ENCODE assay signal across 22 cellular contexts in the genomic region with DNA sequence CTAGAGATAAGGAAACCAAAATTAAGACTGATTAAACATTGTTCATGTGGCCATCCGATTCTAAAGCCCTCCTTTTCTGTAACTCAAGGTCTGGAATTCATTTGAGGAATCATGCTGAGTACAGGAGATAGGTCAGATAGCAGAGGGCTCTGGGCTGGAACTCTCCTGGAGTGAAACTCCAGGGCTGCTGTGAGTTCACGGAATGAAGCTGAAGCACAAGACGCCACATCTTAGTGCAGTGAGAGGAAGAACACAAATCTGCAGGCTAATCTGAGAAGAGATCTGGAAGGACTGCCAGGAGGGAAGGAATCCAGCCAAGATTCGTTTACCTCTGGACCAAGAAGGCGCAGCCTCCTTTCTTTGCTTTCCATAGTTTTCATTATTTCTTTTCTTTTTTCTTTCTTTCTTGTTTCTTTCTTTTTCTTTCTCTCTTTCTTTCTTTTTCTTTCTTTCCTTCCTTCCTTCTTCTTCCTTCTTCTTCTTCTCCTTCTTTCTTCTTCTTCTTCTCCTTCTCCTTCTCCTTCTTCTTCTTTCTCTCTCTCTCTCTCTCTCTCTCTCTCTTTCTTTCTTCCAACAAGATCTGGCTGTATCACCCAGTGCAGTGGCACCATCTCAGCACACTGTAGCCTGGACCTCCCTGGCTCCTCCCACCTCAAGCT.
DNase-seq lines count a peak whose midpoint lies in the region; ATAC-seq and TF ChIP-seq lines count a peak whose summit lies in the region.
"Had no signal": no experiment of that assay in that cellular context is flagged by ENCODE, and none has a peak within 500 bp of the region (broad histone marks: within the 10 kb centered on the region; RNA-seq: fewer than 3 reads in every experiment).

No MANE protein-coding gene starts in this region.

- H3K9me3 Mint-ChIP-seq in GM23338: no peaks in the 10 kb centered on the region
- H3K9me3 Mint-ChIP-seq: CD8-positive, alpha-beta T cell; central memory CD8-positive, alpha-beta T cell had no signal

- ATAC-seq in GM23338: peak; percentile 47; the same call in 2 of the 3 replicates
- peak; percentile 50 for ATAC-seq in sciatic nerve
- ATAC-seq in GM18520 (IDR thresholded peaks at IDR 0.05; ENCODE audit: unreplicated experiment): no peak
- ATAC-seq in GM18868 (IDR thresholded peaks at IDR 0.05; ENCODE audit: unreplicated experiment): no peak
- ATAC-seq: activated naive CD8-positive, alpha-beta T cell treated with anti-CD3 and anti-CD28 coated beads, Interleukin-2, amount 50 U/mL, for 24 hours; CD8-positive, alpha-beta T cell; heart left ventricle; right cardiac atrium had no signal

- no peaks in the 10 kb centered on the region for H3K9me2 ChIP-seq in GM23338 (ENCODE audit: insufficient read depth)

- intact Hi-C loops in sciatic nerve (cut with DNase I): no loop called here

- no peaks in the 10 kb centered on the region for H3K79me2 ChIP-seq in GM23338 (replicated peaks; ENCODE audit: insufficient read depth)

- H3K4me1 ChIP-seq in GM23338 (ENCODE audit: insufficient read depth): no peaks in the 10 kb centered on the region

- H3K4me3 Mint-ChIP-seq in GM23338: no peak overlapping the region
- H3K4me3 Mint-ChIP-seq: activated naive CD8-positive, alpha-beta T cell treated with anti-CD3 and anti-CD28 coated beads, Interleukin-2, amount 50 U/mL, for 24 hours; CD8-positive, alpha-beta T cell; central memory CD8-positive, alpha-beta T cell; stimulated activated naive CD8-positive, alpha-beta T cell treated with anti-CD3 and anti-CD28 coated beads, Interleukin-15, Interleukin-2, amounts not matched to agents 100 ng/mL and 50 ng/mL, for 24 hours had no signal

- no peaks in the 10 kb centered on the region for H3K36me3 Mint-ChIP-seq in GM23338 (ENCODE audit: low read depth)
- H3K36me3 Mint-ChIP-seq: CD8-positive, alpha-beta T cell had no signal

- H4K20me1 ChIP-seq in GM23338 (replicated peaks; ENCODE audit: insufficient read depth): no peaks in the 10 kb centered on the region

- peaks cover 3% of the 10 kb centered on the region; the same call in 2 of the 3 replicates for H3K4me1 Mint-ChIP-seq in GM23338
- H3K4me1 Mint-ChIP-seq: activated naive CD8-positive, alpha-beta T cell treated with anti-CD3 and anti-CD28 coated beads, Interleukin-2, amount 50 U/mL, for 24 hours; central memory CD8-positive, alpha-beta T cell had no signal

- H3K4me3 ChIP-seq in GM23338: no peak overlapping the region
- H3K4me3 ChIP-seq: heart left ventricle had no signal

- no peak overlapping the region for H3K4me2 ChIP-seq in GM23338

- H3K36me3 ChIP-seq in GM23338 (ENCODE audit: insufficient read depth): no peaks in the 10 kb centered on the region
- H3K36me3 ChIP-seq: heart left ventricle had no signal

- H3K27ac Mint-ChIP-seq in GM23338: peak overlapping the region; percentile 21; the same call in 1 of the 2 replicates
- H3K27ac Mint-ChIP-seq: activated naive CD8-positive, alpha-beta T cell treated with anti-CD3 and anti-CD28 coated beads, Interleukin-2, amount 50 U/mL, for 24 hours; activated T-helper 2 cell treated with anti-CD3 and anti-CD28 coated beads, Interferon-gamma antibody, Interleukin-2, Interleukin-4, amounts not matched to agents 10 μg/mL and 5 μg/mL and 100 μg/mL, durations not matched to agents 14 hours and 24 hours and 36 hours; CD8-positive, alpha-beta T cell; stimulated activated naive CD8-positive, alpha-beta T cell treated with anti-CD3 and anti-CD28 coated beads, Interleukin-15, Interleukin-2, amounts not matched to agents 100 ng/mL and 50 ng/mL, for 24 hours had no signal

- H3F3A ChIP-seq in GM23338 (replicated peaks; ENCODE audit: low read depth): no peaks in the 10 kb centered on the region

- TF ChIP-seq CTCF in GM23338 (conservative IDR thresholded peaks at IDR 0.05; ENCODE audit: low read depth in 2 of 2): no peak

- H3K27me3 ChIP-seq in GM23338 (ENCODE audit: insufficient read depth): no peaks in the 10 kb centered on the region
- H3K27me3 ChIP-seq: heart left ventricle had no signal

- H2AFZ ChIP-seq in GM23338: peak overlapping the region; percentile 70; the same call in 1 of the 2 replicates

- H3K27me3 Mint-ChIP-seq in GM23338 (ENCODE audit: insufficient read depth, low read depth, poor library complexity): no peaks in the 10 kb centered on the region
- H3K27me3 Mint-ChIP-seq: central memory CD8-positive, alpha-beta T cell; stimulated activated naive CD8-positive, alpha-beta T cell treated with anti-CD3 and anti-CD28 coated beads, Interleukin-15, Interleukin-2, amounts not matched to agents 100 ng/mL and 50 ng/mL, for 24 hours had no signal

- H3K27ac ChIP-seq in GM23338 (ENCODE audit: low read depth): no peak overlapping the region
- H3K27ac ChIP-seq: heart left ventricle had no signal

- DNase-seq in GM23338 (ENCODE audit: low spot score): peak; percentile 7
- DNase-seq in amniotic epithelial cell (ENCODE audit: low read depth): peak; percentile 15
- peak; percentile 14 for DNase-seq in iPS-NIHi11 (ENCODE audit: low spot score)
- no peak for DNase-seq in sciatic nerve (ENCODE audit: low spot score)
- DNase-seq in OCI-M1 (lab: John Stamatoyannopoulos, UW): no peak
- DNase-seq in activated T-cell treated with anti-CD3 and anti-CD28 coated beads, Interleukin-2, amount 50 U/mL, for 48 hours: no peak
- DNase-seq: activated naive CD8-positive, alpha-beta T cell treated with anti-CD3 and anti-CD28 coated beads, Interleukin-2, amount 50 U/mL, for 24 hours; CD8-positive, alpha-beta T cell; effector CD8-positive, alpha-beta T cell; heart left ventricle; KG1; kidney; NCI-H1092; NCI-H510A treated with DMSO at 0.1 percent for 48 hours; right cardiac atrium; SIG-M5; T-helper 2 cell had no signal

TF ChIP-seq in GM23338, 12 proteins besides CTCF, POLR2A, EP300 and RAD21:
- TF ChIP-seq ZNF114 (CRISPR knock-in tag; IDR thresholded peaks at IDR 0.05) (no peak), JUNB (IDR thresholded peaks at IDR 0.05; ENCODE audit: unreplicated experiment) (no peak)
- TF ChIP-seq, protein P1, sequence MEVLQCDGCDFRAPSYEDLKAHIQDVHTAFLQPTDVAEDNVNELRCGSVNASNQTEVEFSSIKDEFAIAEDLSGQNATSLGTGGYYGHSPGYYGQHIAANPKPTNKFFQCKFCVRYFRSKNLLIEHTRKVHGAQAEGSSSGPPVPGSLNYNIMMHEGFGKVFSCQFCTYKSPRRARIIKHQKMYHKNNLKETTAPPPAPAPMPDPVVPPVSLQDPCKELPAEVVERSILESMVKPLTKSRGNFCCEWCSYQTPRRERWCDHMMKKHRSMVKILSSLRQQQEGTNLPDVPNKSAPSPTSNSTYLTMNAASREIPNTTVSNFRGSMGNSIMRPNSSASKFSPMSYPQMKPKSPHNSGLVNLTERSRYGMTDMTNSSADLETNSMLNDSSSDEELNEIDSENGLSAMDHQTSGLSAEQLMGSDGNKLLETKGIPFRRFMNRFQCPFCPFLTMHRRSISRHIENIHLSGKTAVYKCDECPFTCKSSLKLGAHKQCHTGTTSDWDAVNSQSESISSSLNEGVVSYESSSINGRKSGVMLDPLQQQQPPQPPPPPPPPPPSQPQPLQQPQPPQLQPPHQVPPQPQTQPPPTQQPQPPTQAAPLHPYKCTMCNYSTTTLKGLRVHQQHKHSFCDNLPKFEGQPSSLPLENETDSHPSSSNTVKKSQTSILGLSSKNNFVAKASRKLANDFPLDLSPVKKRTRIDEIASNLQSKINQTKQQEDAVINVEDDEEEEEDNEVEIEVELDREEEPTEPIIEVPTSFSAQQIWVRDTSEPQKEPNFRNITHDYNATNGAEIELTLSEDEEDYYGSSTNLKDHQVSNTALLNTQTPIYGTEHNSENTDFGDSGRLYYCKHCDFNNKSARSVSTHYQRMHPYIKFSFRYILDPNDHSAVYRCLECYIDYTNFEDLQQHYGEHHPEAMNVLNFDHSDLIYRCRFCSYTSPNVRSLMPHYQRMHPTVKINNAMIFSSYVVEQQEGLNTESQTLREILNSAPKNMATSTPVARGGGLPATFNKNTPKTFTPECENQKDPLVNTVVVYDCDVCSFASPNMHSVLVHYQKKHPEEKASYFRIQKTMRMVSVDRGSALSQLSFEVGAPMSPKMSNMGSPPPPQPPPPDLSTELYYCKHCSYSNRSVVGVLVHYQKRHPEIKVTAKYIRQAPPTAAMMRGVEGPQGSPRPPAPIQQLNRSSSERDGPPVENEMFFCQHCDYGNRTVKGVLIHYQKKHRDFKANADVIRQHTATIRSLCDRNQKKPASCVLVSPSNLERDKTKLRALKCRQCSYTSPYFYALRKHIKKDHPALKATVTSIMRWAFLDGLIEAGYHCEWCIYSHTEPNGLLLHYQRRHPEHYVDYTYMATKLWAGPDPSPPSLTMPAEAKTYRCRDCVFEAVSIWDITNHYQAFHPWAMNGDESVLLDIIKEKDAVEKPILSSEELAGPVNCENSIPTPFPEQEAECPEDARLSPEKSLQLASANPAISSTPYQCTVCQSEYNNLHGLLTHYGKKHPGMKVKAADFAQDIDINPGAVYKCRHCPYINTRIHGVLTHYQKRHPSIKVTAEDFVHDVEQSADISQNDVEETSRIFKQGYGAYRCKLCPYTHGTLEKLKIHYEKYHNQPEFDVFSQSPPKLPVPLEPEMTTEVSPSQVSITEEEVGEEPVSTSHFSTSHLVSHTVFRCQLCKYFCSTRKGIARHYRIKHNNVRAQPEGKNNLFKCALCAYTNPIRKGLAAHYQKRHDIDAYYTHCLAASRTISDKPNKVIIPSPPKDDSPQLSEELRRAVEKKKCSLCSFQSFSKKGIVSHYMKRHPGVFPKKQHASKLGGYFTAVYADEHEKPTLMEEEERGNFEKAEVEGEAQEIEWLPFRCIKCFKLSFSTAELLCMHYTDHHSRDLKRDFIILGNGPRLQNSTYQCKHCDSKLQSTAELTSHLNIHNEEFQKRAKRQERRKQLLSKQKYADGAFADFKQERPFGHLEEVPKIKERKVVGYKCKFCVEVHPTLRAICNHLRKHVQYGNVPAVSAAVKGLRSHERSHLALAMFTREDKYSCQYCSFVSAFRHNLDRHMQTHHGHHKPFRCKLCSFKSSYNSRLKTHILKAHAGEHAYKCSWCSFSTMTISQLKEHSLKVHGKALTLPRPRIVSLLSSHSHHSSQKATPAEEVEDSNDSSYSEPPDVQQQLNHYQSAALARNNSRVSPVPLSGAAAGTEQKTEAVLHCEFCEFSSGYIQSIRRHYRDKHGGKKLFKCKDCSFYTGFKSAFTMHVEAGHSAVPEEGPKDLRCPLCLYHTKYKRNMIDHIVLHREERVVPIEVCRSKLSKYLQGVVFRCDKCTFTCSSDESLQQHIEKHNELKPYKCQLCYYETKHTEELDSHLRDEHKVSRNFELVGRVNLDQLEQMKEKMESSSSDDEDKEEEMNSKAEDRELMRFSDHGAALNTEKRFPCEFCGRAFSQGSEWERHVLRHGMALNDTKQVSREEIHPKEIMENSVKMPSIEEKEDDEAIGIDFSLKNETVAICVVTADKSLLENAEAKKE (CRISPR knock-in tag; IDR thresholded peaks at IDR 0.05): 0 out of 2 replicates have a peak, but pooled peaks have one; percentile 10
TF ChIP-seq in GM23338: peak in this region for 1.

Comparison
In these comparisons a context has a peak if more than half of its experiments do, and no peak if none do; other contexts are left out.
1. ATAC-seq: peak in GM23338 (single experiment) and sciatic nerve (single experiment); none in GM18520 (single experiment) and GM18868 (single experiment).
2. DNase-seq: peak in GM23338 (single experiment), amniotic epithelial cell (single experiment) and iPS-NIHi11 (single experiment); none in sciatic nerve (single experiment), OCI-M1 (single experiment) and activated T-cell treated with anti-CD3 and anti-CD28 coated beads, Interleukin-2, amount 50 U/mL, for 48 hours (0 of 2).